ENCODE assay signal across 20 cellular contexts in the genomic region with DNA sequence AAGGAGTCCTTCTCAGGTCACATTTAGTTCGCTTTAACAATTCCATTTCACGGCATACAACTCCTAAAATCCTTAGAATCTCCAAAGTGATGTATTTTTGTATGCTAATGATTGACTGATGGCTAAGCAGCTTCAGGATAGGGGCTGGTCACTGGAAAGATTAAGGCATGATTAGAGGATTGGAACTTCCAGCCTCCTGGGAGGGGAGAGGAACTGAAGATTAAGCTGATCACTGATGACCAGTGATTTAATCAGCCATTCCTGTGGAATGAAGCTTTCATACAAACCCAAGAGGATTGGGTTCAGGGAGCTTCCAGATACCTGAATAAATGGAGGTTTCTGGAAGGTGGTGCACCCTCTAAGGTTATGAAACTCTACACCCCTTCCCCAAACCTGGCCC.
DNase-seq lines count a peak whose midpoint lies in the region; ATAC-seq, FAIRE-seq and TF ChIP-seq lines count a peak whose summit lies in the region.
"Had no signal": no experiment of that assay in that cellular context is flagged by ENCODE, and none has a peak within 500 bp of the region (broad histone marks: within the 10 kb centered on the region; RNA-seq: fewer than 3 reads in every experiment).

No MANE protein-coding gene starts in this region.

- no peaks in the 10 kb centered on the region for H3K9me3 Mint-ChIP-seq in naive thymus-derived CD8-positive, alpha-beta T cell
- H3K9me3 Mint-ChIP-seq: CD4-positive, alpha-beta memory T cell; H9; HFFc6 had no signal

- peak; percentile 91 for DNase-seq in NCI-H82 (lab: John Stamatoyannopoulos, UW)
- DNase-seq in WERI-Rb-1: peak; percentile 57
- peak; percentile 13 for DNase-seq in kidney tubule cell (ENCODE audit: low spot score)
- DNase-seq in retina: peak; percentile 20
- DNase-seq in H54 (ENCODE audit: insufficient read length, low spot score): no peak
- DNase-seq in naive thymus-derived CD8-positive, alpha-beta T cell: no peak
- DNase-seq in mucosa of gallbladder (ENCODE audit: low spot score): no peak
- DNase-seq: C1 segment of cervical spinal cord; Calu3; CD4-positive, alpha-beta memory T cell; COR-L47; DMS79; GF-D8; GOT3; H9; HFFc6 had no signal

- no peak for TF ChIP-seq CTCF in WERI-Rb-1 (IDR thresholded peaks at IDR 0.05; ENCODE audit: low read depth, low read length)

- H3K9me3 ChIP-seq in WERI-Rb-1 (ENCODE audit: severe bottlenecking): no peaks in the 10 kb centered on the region

- peaks cover 12 to 33% (median 29%) of the 10 kb centered on the region in 5 donors for H3K27me3 Mint-ChIP-seq in naive thymus-derived CD8-positive, alpha-beta T cell

- H3K27ac ChIP-seq in WERI-Rb-1: no peak overlapping the region

- no peak overlapping the region for H3K4me3 ChIP-seq in WERI-Rb-1 (ENCODE audit: low read depth, low read length)

- H3K4me1 Mint-ChIP-seq in naive thymus-derived CD8-positive, alpha-beta T cell: no peaks in the 10 kb centered on the region

- H3K4me3 Mint-ChIP-seq in naive thymus-derived CD8-positive, alpha-beta T cell: no peak overlapping the region
- H3K4me3 Mint-ChIP-seq: CD4-positive, alpha-beta memory T cell; H9; HFFc6 had no signal

- no peak for FAIRE-seq in H54 (lab: Jason Lieb, UNC)
- FAIRE-seq: GM12891, GM18507 had no signal

- no peak for ATAC-seq in GM21717 (IDR thresholded peaks at IDR 0.05; ENCODE audit: unreplicated experiment)
- ATAC-seq in naive thymus-derived CD8-positive, alpha-beta T cell: no peak
- ATAC-seq: HCT116 had no signal

- no peak for TF ChIP-seq POLR2A in H54 (IDR thresholded peaks at IDR 0.05; ENCODE audit: low read depth, low read length)

- POLR2A ChIA-PET in naive thymus-derived CD8-positive, alpha-beta T cell (lab: Charles Lee): no interaction called here

- H3K27ac Mint-ChIP-seq in naive thymus-derived CD8-positive, alpha-beta T cell: no peak overlapping the region
- H3K27ac Mint-ChIP-seq: CD4-positive, alpha-beta memory T cell; HFFc6 had no signal

- H3K36me3 ChIP-seq in WERI-Rb-1: no peaks in the 10 kb centered on the region

- no peaks in the 10 kb centered on the region for H3K27me3 ChIP-seq in WERI-Rb-1 (ENCODE audit: insufficient read depth, low read depth, severe bottlenecking)

- no peaks in the 10 kb centered on the region for H3K36me3 Mint-ChIP-seq in naive thymus-derived CD8-positive, alpha-beta T cell
- H3K36me3 Mint-ChIP-seq: CD4-positive, alpha-beta memory T cell had no signal

Comparison
In these comparisons a context has a peak if more than half of its experiments do, and no peak if none do; other contexts are left out.
1. DNase-seq: peak in NCI-H82 (single experiment), WERI-Rb-1 (single experiment), kidney tubule cell (single experiment) and retina (single experiment); none in H54 (single experiment), naive thymus-derived CD8-positive, alpha-beta T cell (0 of 10) and mucosa of gallbladder (single experiment).